10 cellular contexts compared by ENCODE assay signal in genomic region chr7:155230169-155230593, GRCh38.
A peak's percentile ranks its signal among the peaks of the same experiment; 100 is the strongest.
DNase-seq lines count a peak whose midpoint lies in the region; ATAC-seq and TF ChIP-seq lines count a peak whose summit lies in the region.
"Had no signal": no experiment of that assay in that cellular context is flagged by ENCODE, and none has a peak within 500 bp of the region (broad histone marks: within the 10 kb centered on the region; RNA-seq: fewer than 3 reads in every experiment).

No MANE protein-coding gene starts in this region.

- H3K27me3 ChIP-seq in AG04450 (ENCODE audit: control insufficient read depth, insufficient read depth, low read length), result no peaks in the 10 kb centered on the region

- peaks cover 11% of the 10 kb centered on the region; the same call in 1 of the 2 replicates for H3K9me3 ChIP-seq in AG04450 (ENCODE audit: control insufficient read depth, insufficient read depth, low read length)

- peak overlapping the region; percentile 73 for H3K27ac ChIP-seq in AG04450 (ENCODE audit: low read depth, low read length)

- TF ChIP-seq CTCF in AG04450 (IDR thresholded peaks at IDR 0.05; ENCODE audit: low read depth, low read length), result no peak
- TF ChIP-seq CTCF in epithelial cell of esophagus (IDR thresholded peaks at IDR 0.05; ENCODE audit: insufficient read depth, low read depth, low read length, missing control alignments), result no peak

- POLR2A ChIA-PET in AG04450 (lab: Yijun Ruan, JAX), result interaction anchor here (1.0 to 2.0 kb wide), 3 partner anchors 25 to 67 kb away, joined by 3 to 10 read pairs (median 5); partner anchors contain the start of gene INSIG1

- DNase-seq in AG04450 (ENCODE audit: low read depth, low spot score), result peak; percentile 94
- DNase-seq in NCI-H2196 (lab: John Stamatoyannopoulos, UW; ENCODE audit: unreplicated experiment), result peak; percentile 77
- peak; percentile 91 for DNase-seq in epithelial cell of esophagus (ENCODE audit: low read depth)
- DNase-seq in middle frontal gyrus (ENCODE audit: extremely low spot score, low spot score), result peak; percentile 38
- DNase-seq in NCI-H510A treated with DMSO at 0.1 percent for 48 hours (lab: John Stamatoyannopoulos, UW), result no peak
- no peak for DNase-seq in CD1c-positive myeloid dendritic cell (ENCODE audit: extremely low spot score)
- DNase-seq in activated CD8-positive, alpha-beta memory T cell treated with anti-CD3 and anti-CD28 coated beads, Interleukin-2, amount 50 U/mL, for 48 hours, result no peak
- DNase-seq: DMS153; stimulated activated CD4-positive, alpha-beta T cell treated with anti-CD3 and anti-CD28 coated beads, Interleukin-4, amount 100 ng/mL, for 1 hour had no signal

- CTCF ChIA-PET in AG04450 (lab: Charles Lee), result interaction anchor here (1.1 to 1.7 kb wide), 2 partner anchors 9 to 39 kb away, joined by 3 to 8 read pairs; no protein-coding TSS in a partner anchor

- no peak for ATAC-seq in GM18868 (IDR thresholded peaks at IDR 0.05; ENCODE audit: unreplicated experiment)

- no peak overlapping the region for H3K4me3 ChIP-seq in AG04450 (ENCODE audit: low read depth, low read length)
- H3K4me3 ChIP-seq in epithelial cell of esophagus (ENCODE audit: low read length), result no peak overlapping the region

Comparison
In these comparisons a context has a peak if more than half of its experiments do, and no peak if none do; other contexts are left out.
1. DNase-seq: peak in AG04450 (single experiment), NCI-H2196 (single experiment), epithelial cell of esophagus (single experiment) and middle frontal gyrus (single experiment); none in NCI-H510A treated with DMSO at 0.1 percent for 48 hours (single experiment), CD1c-positive myeloid dendritic cell (single experiment) and activated CD8-positive, alpha-beta memory T cell treated with anti-CD3 and anti-CD28 coated beads, Interleukin-2, amount 50 U/mL, for 48 hours (single experiment).